ENCODE assay signal across 16 cellular contexts in genomic region chr12:111093428-111094142, GRCh38. TPM values are rescaled to one million over a fixed set of nuclear protein-coding genes. Genes with fewer than 3 reads are reported as not detected.
DNase-seq lines count a peak whose midpoint lies in the region; ATAC-seq lines count a peak whose summit lies in the region.
"Had no signal": no experiment of that assay in that cellular context is flagged by ENCODE, and none has a peak within 500 bp of the region (broad histone marks: within the 10 kb centered on the region; RNA-seq: fewer than 3 reads in every experiment).

No MANE protein-coding gene starts in this region.

- POLR2A ChIA-PET in naive thymus-derived CD4-positive, alpha-beta T cell (lab: Charles Lee): interaction anchor here (1.5 to 2.0 kb wide), 2 partner anchors 9 to 37 kb away, joined by 5 read pairs; no protein-coding TSS in a partner anchor

- H3K4me1 ChIP-seq in CD4-positive, CD25-positive, alpha-beta regulatory T cell (ENCODE audit: control insufficient read depth, insufficient read depth, low read length, poor library complexity, severe bottlenecking): peaks cover 4% of the 10 kb centered on the region
- peaks cover 0 to 14% of the 10 kb centered on the region in 2 donors for H3K4me1 ChIP-seq in naive thymus-derived CD4-positive, alpha-beta T cell (ENCODE audit: control insufficient read depth in 2 of 2, insufficient read depth in 2 of 2, low read length in 2 of 2)
- H3K4me1 ChIP-seq: left lung had no signal

- H3K4me3 Mint-ChIP-seq in CD4-positive, CD25-positive, alpha-beta regulatory T cell: peak overlapping the region in 2 of 4 donors; percentile 5 to 72
- H3K4me3 Mint-ChIP-seq in naive thymus-derived CD4-positive, alpha-beta T cell: peak overlapping the region in 9 of 10 donors; percentile 55 to 75 (median 69)

- no peaks in the 10 kb centered on the region for H3K27me3 ChIP-seq in CD4-positive, CD25-positive, alpha-beta regulatory T cell (ENCODE audit: control insufficient read depth, insufficient read depth, low read length)
- no peaks in the 10 kb centered on the region for H3K27me3 ChIP-seq in naive thymus-derived CD4-positive, alpha-beta T cell (ENCODE audit: control insufficient read depth in 2 of 2, insufficient read depth in 2 of 2, low read length in 2 of 2)

- peaks cover 0 to 16% (median 7%) of the 10 kb centered on the region in 4 donors for H3K4me1 Mint-ChIP-seq in CD4-positive, CD25-positive, alpha-beta regulatory T cell
- peaks cover 5 to 29% (median 18%) of the 10 kb centered on the region in 7 donors for H3K4me1 Mint-ChIP-seq in naive thymus-derived CD4-positive, alpha-beta T cell

- H3K36me3 ChIP-seq in CD4-positive, CD25-positive, alpha-beta regulatory T cell (ENCODE audit: control insufficient read depth, insufficient read depth, low read length): no peaks in the 10 kb centered on the region
- H3K36me3 ChIP-seq in naive thymus-derived CD4-positive, alpha-beta T cell (ENCODE audit: control insufficient read depth in 2 of 3, insufficient read depth in 3 of 3, low read length in 3 of 3): no peaks in the 10 kb centered on the region
- H3K36me3 ChIP-seq: left lung had no signal

- no peak overlapping the region for H3K4me3 ChIP-seq in CD4-positive, CD25-positive, alpha-beta regulatory T cell (ENCODE audit: low read depth, low read length)
- H3K4me3 ChIP-seq in naive thymus-derived CD4-positive, alpha-beta T cell (ENCODE audit: low read length): no peak overlapping the region
- H3K4me3 ChIP-seq: left lung had no signal

- peak in 1 of 2 donors; percentile 46 for ATAC-seq in CD4-positive, CD25-positive, alpha-beta regulatory T cell (ENCODE audit: low read depth in 2 of 2)
- peak; percentile 66 for ATAC-seq in GM21723 (IDR thresholded peaks at IDR 0.05; ENCODE audit: unreplicated experiment)
- ATAC-seq in naive thymus-derived CD4-positive, alpha-beta T cell: peak; percentile 73
- no peak for ATAC-seq in GM19452 (IDR thresholded peaks at IDR 0.05; ENCODE audit: unreplicated experiment)
- ATAC-seq: left lung, Panc1 had no signal

- H3K9me3 ChIP-seq in CD4-positive, CD25-positive, alpha-beta regulatory T cell (ENCODE audit: control insufficient read depth in 2 of 2, low read length in 2 of 2): no peaks in the 10 kb centered on the region
- no peaks in the 10 kb centered on the region for H3K9me3 ChIP-seq in naive thymus-derived CD4-positive, alpha-beta T cell (ENCODE audit: control insufficient read depth in 2 of 3, low read length in 3 of 3)
- H3K9me3 ChIP-seq: left lung had no signal

- no peaks in the 10 kb centered on the region for H3K9me3 Mint-ChIP-seq in CD4-positive, CD25-positive, alpha-beta regulatory T cell
- no peaks in the 10 kb centered on the region for H3K9me3 Mint-ChIP-seq in naive thymus-derived CD4-positive, alpha-beta T cell

- H3K27ac ChIP-seq in CD4-positive, CD25-positive, alpha-beta regulatory T cell (ENCODE audit: insufficient read depth, low read length, poor library complexity, severe bottlenecking): no peak overlapping the region
- no peak overlapping the region for H3K27ac ChIP-seq in naive thymus-derived CD4-positive, alpha-beta T cell (ENCODE audit: low read depth, low read length)
- H3K27ac ChIP-seq: HL-60, left lung had no signal

- peak in 2 of 3 donors; percentile 8 to 38 for DNase-seq in CD4-positive, CD25-positive, alpha-beta regulatory T cell
- DNase-seq in activated T-cell treated with anti-CD3 and anti-CD28 coated beads for 48 hours (ENCODE audit: low read depth) (peak; percentile 6), cardiac septum (ENCODE audit: low spot score) (no peak), HuH-7.5 (ENCODE audit: low spot score) (no peak), retina (no peak)
- peak in 6 of 9 donors; percentile 19 to 36 (median 26) for DNase-seq in naive thymus-derived CD4-positive, alpha-beta T cell
- DNase-seq: glutamatergic neuron, left lung, MV-4-11, NCI-H226 had no signal

- peaks cover 10% of the 10 kb centered on the region for H3K27me3 Mint-ChIP-seq in CD4-positive, CD25-positive, alpha-beta regulatory T cell
- peaks cover 0 to 17% (median 0%) of the 10 kb centered on the region in 5 donors for H3K27me3 Mint-ChIP-seq in naive thymus-derived CD4-positive, alpha-beta T cell

- peak overlapping the region in 2 of 3 donors; percentile 14 to 36 for H3K27ac Mint-ChIP-seq in CD4-positive, CD25-positive, alpha-beta regulatory T cell
- H3K27ac Mint-ChIP-seq in naive thymus-derived CD4-positive, alpha-beta T cell: peak overlapping the region in 6 of 9 donors; percentile 26 to 90 (median 59)

- no peaks in the 10 kb centered on the region for H3K36me3 Mint-ChIP-seq in CD4-positive, CD25-positive, alpha-beta regulatory T cell
- H3K36me3 Mint-ChIP-seq in naive thymus-derived CD4-positive, alpha-beta T cell: no peaks in the 10 kb centered on the region

- intact Hi-C loops in naive thymus-derived CD4-positive, alpha-beta T cell (cut with micrococcal nuclease): loop anchor here in 1 of 2 donors (10.0 kb wide), 1 partner anchor 59 kb away; the partner anchor contains the start of gene CUX2
- intact Hi-C loops in cardiac septum (cut with DNase I): no loop called here

- CTCF ChIA-PET in naive thymus-derived CD4-positive, alpha-beta T cell (lab: Charles Lee): interaction anchor here (0.5 to 1.5 kb wide), 2 partner anchors 17 to 1995 kb away, joined by 3 to 4 read pairs; no protein-coding TSS in a partner anchor

RNA-seq across cellular contexts. Expression of gene CUX2, which starts 59.6 kb away (rescaled TPM):
- 0.35 TPM for total RNA-seq in CD4-positive, CD25-positive, alpha-beta regulatory T cell
- polyA plus RNA-seq in CD4-positive, CD25-positive, alpha-beta regulatory T cell: not detected
- 1 to 10 TPM in 2 of 5 experiments, under 1 TPM in 1, not detected in 2; 0.10 to 1.6 (median 1.2) TPM for total RNA-seq in naive thymus-derived CD4-positive, alpha-beta T cell
- under 1 TPM; 0.08 to 0.10 TPM for polyA plus RNA-seq in naive thymus-derived CD4-positive, alpha-beta T cell
- 1.2 TPM for total RNA-seq in cardiac septum
- total RNA-seq: endothelial cell of umbilical vein had no signal
- polyA plus RNA-seq: BJ, endothelial cell of umbilical vein had no signal

Comparison
In these comparisons a context has a peak if more than half of its experiments do, and no peak if none do; other contexts are left out.
1. DNase-seq: peak in CD4-positive, CD25-positive, alpha-beta regulatory T cell (2 of 3), activated T-cell treated with anti-CD3 and anti-CD28 coated beads for 48 hours (single experiment) and naive thymus-derived CD4-positive, alpha-beta T cell (6 of 9); none in cardiac septum (single experiment), HuH-7.5 (single experiment) and retina (single experiment).